1 cellular context compared by ENCODE assay signal in the genomic region with DNA sequence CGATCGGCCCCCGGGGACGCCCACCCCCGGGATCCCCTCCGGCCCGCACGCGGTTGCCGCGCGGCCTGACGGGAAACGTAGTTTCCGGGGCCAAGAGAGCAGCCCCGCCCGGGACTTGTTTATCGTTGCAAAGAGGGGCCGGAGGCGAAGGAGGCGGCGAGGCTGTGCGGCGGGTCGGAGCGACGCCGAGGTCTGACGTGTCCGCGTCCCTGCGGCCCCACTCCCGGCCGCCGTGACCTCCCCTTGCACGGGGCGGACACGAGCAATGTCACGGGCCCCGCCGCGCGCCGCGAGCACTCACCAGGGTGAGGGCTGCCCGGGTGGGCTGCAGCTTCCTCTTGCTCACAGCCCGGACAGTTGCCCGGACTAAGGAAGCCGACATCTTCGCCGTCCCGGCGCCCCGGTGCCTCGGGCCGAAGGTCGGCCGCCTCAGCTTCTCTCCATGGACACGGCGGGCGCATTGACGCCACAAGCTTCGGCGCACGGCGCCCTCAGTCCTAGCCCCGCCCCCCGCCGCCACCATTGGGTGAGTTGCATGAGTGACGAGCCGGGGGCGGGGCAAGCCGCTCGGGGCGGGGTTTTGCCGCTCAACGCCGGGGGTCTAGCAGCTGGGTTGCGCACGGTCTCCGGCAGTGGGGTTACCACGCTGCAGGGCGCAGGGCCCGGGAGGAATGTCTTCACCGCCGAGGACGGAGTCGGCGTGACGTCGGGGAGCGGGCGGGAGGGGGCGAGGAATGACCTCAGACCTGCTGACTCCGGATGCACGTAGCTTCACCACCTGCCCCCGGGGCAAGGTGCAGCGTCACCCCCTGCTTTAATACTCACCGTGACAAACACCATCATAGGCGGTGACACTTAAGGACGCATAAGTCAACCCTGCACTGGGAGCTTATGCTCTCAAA.
TF ChIP-seq lines count a peak whose summit lies in the region.

TSS of gene ISCA1 (minus strand) at position 462 of the 902 bp plus-strand sequence. CDS start at position 382, 80 bp downstream.

TF ChIP-seq in HepG2, 621 proteins besides CTCF, POLR2A, EP300 and RAD21 (continued from another document and continues in another):
- TF ChIP-seq DZIP1 (CRISPR knock-in tag; IDR thresholded peaks at IDR 0.05), result 0 out of 2 replicates have a peak, but pooled peaks have one; percentile 88
- no peak for TF ChIP-seq HOXD1 (CRISPR knock-in tag; IDR thresholded peaks at IDR 0.05)
- peak; percentile 53 for TF ChIP-seq RBM39 (IDR thresholded peaks at IDR 0.05; ENCODE audit: low read depth, low read length, poor library complexity, severe bottlenecking)
- TF ChIP-seq, protein P1, sequence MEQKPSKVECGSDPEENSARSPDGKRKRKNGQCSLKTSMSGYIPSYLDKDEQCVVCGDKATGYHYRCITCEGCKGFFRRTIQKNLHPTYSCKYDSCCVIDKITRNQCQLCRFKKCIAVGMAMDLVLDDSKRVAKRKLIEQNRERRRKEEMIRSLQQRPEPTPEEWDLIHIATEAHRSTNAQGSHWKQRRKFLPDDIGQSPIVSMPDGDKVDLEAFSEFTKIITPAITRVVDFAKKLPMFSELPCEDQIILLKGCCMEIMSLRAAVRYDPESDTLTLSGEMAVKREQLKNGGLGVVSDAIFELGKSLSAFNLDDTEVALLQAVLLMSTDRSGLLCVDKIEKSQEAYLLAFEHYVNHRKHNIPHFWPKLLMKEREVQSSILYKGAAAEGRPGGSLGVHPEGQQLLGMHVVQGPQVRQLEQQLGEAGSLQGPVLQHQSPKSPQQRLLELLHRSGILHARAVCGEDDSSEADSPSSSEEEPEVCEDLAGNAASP (CRISPR knock-in tag; IDR thresholded peaks at IDR 0.05; ENCODE audit: borderline replicate concordance), result no peak
- TF ChIP-seq CEBPB (IDR thresholded peaks at IDR 0.05; ENCODE audit: borderline replicate concordance, low read depth, low read length), result no peak
- TF ChIP-seq REL (CRISPR knock-in tag; conservative IDR thresholded peaks at IDR 0.05), result peak; percentile 91
- no peak for TF ChIP-seq ZMYM3 (CRISPR knock-in tag; IDR thresholded peaks at IDR 0.05)
- no peak for TF ChIP-seq ZSCAN5A (CRISPR knock-in tag; IDR thresholded peaks at IDR 0.05; ENCODE audit: borderline replicate concordance)
- TF ChIP-seq SIX4 (CRISPR knock-in tag; IDR thresholded peaks at IDR 0.05), result no peak
- no peak for TF ChIP-seq JUNB (CRISPR knock-in tag; IDR thresholded peaks at IDR 0.05; ENCODE audit: borderline replicate concordance)
- peak; percentile 71 for TF ChIP-seq MED13 (CRISPR knock-in tag; IDR thresholded peaks at IDR 0.05)
- no peak for TF ChIP-seq HNF1A (IDR thresholded peaks at IDR 0.05; ENCODE audit: low read depth)
- TF ChIP-seq HNF1A (CRISPR knock-in tag; IDR thresholded peaks at IDR 0.05; ENCODE audit: borderline replicate concordance), result peak; percentile 23; the same call in 1 of the 2 replicates
- no peak for TF ChIP-seq ZNF10 (CRISPR knock-in tag; IDR thresholded peaks at IDR 0.05; ENCODE audit: borderline replicate concordance, low read depth)
- TF ChIP-seq ZKSCAN5 (CRISPR knock-in tag; IDR thresholded peaks at IDR 0.05), result no peak
- TF ChIP-seq, protein P2, sequence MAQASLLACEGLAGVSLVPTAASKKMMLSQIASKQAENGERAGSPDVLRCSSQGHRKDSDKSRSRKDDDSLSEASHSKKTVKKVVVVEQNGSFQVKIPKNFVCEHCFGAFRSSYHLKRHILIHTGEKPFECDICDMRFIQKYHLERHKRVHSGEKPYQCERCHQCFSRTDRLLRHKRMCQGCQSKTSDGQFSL (CRISPR knock-in tag; IDR thresholded peaks at IDR 0.05), result no peak
- TF ChIP-seq, protein P3, sequence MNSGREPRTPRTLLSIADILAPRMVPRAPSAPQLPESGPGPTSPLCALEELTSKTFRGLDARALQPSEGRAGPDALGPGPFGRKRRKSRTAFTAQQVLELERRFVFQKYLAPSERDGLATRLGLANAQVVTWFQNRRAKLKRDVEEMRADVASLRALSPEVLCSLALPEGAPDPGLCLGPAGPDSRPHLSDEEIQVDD (CRISPR knock-in tag; IDR thresholded peaks at IDR 0.05; ENCODE audit: borderline replicate concordance), result no peak
- 0 out of 2 replicates have a peak, but pooled peaks have one; percentile 5 for TF ChIP-seq FOSL2 (CRISPR knock-in tag; IDR thresholded peaks at IDR 0.05)
- TF ChIP-seq, protein P4, sequence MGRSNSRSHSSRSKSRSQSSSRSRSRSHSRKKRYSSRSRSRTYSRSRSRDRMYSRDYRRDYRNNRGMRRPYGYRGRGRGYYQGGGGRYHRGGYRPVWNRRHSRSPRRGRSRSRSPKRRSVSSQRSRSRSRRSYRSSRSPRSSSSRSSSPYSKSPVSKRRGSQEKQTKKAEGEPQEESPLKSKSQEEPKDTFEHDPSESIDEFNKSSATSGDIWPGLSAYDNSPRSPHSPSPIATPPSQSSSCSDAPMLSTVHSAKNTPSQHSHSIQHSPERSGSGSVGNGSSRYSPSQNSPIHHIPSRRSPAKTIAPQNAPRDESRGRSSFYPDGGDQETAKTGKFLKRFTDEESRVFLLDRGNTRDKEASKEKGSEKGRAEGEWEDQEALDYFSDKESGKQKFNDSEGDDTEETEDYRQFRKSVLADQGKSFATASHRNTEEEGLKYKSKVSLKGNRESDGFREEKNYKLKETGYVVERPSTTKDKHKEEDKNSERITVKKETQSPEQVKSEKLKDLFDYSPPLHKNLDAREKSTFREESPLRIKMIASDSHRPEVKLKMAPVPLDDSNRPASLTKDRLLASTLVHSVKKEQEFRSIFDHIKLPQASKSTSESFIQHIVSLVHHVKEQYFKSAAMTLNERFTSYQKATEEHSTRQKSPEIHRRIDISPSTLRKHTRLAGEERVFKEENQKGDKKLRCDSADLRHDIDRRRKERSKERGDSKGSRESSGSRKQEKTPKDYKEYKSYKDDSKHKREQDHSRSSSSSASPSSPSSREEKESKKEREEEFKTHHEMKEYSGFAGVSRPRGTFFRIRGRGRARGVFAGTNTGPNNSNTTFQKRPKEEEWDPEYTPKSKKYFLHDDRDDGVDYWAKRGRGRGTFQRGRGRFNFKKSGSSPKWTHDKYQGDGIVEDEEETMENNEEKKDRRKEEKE (IDR thresholded peaks at IDR 0.05), result no peak
- TF ChIP-seq HES4 (CRISPR knock-in tag; IDR thresholded peaks at IDR 0.05; ENCODE audit: borderline replicate concordance), result peak; percentile 73; the same call in 1 of the 2 replicates
- TF ChIP-seq ZNF17 (CRISPR knock-in tag; IDR thresholded peaks at IDR 0.05), result no peak
- peak; percentile 79 for TF ChIP-seq ZNF430 (CRISPR knock-in tag; IDR thresholded peaks at IDR 0.05)
- TF ChIP-seq NPAS2 (CRISPR knock-in tag; IDR thresholded peaks at IDR 0.05; ENCODE audit: borderline replicate concordance), result no peak
- TF ChIP-seq, protein P5, sequence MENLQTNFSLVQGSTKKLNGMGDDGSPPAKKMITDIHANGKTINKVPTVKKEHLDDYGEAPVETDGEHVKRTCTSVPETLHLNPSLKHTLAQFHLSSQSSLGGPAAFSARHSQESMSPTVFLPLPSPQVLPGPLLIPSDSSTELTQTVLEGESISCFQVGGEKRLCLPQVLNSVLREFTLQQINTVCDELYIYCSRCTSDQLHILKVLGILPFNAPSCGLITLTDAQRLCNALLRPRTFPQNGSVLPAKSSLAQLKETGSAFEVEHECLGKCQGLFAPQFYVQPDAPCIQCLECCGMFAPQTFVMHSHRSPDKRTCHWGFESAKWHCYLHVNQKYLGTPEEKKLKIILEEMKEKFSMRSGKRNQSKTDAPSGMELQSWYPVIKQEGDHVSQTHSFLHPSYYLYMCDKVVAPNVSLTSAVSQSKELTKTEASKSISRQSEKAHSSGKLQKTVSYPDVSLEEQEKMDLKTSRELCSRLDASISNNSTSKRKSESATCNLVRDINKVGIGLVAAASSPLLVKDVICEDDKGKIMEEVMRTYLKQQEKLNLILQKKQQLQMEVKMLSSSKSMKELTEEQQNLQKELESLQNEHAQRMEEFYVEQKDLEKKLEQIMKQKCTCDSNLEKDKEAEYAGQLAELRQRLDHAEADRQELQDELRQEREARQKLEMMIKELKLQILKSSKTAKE (CRISPR knock-in tag; IDR thresholded peaks at IDR 0.05; ENCODE audit: borderline replicate concordance), result no peak
- peak; percentile 41; the same call in 1 of the 2 replicates for TF ChIP-seq NCOA1 (CRISPR knock-in tag; IDR thresholded peaks at IDR 0.05)
- no peak for TF ChIP-seq NFIB (CRISPR knock-in tag; IDR thresholded peaks at IDR 0.05; ENCODE audit: borderline replicate concordance)
- TF ChIP-seq, protein P6, sequence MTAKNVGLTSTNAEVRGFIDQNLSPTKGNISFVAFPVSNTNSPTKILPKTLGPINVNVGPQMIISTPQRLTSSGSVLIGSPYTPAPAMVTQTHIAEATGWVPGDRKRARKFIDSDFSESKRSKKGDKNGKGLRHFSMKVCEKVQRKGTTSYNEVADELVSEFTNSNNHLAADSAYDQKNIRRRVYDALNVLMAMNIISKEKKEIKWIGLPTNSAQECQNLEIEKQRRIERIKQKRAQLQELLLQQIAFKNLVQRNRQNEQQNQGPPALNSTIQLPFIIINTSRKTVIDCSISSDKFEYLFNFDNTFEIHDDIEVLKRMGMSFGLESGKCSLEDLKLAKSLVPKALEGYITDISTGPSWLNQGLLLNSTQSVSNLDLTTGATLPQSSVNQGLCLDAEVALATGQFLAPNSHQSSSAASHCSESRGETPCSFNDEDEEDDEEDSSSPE (CRISPR knock-in tag; IDR thresholded peaks at IDR 0.05), result no peak; the same call in 1 of the 2 replicates
- TF ChIP-seq ZEB1 (IDR thresholded peaks at IDR 0.05; ENCODE audit: insufficient replicate concordance, low read depth), result no peak
- TF ChIP-seq, protein P7, sequence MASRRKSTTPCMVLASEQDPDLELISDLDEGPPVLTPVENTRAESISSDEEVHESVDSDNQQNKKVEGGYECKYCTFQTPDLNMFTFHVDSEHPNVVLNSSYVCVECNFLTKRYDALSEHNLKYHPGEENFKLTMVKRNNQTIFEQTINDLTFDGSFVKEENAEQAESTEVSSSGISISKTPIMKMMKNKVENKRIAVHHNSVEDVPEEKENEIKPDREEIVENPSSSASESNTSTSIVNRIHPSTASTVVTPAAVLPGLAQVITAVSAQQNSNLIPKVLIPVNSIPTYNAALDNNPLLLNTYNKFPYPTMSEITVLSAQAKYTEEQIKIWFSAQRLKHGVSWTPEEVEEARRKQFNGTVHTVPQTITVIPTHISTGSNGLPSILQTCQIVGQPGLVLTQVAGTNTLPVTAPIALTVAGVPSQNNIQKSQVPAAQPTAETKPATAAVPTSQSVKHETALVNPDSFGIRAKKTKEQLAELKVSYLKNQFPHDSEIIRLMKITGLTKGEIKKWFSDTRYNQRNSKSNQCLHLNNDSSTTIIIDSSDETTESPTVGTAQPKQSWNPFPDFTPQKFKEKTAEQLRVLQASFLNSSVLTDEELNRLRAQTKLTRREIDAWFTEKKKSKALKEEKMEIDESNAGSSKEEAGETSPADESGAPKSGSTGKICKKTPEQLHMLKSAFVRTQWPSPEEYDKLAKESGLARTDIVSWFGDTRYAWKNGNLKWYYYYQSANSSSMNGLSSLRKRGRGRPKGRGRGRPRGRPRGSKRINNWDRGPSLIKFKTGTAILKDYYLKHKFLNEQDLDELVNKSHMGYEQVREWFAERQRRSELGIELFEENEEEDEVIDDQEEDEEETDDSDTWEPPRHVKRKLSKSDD (CRISPR knock-in tag; IDR thresholded peaks at IDR 0.05; ENCODE audit: low read depth), result peak; percentile 93
